Comparison of ENCODE assay signal across 22 cellular contexts in genomic region chr1:118404024-118404423, GRCh38.
"Had no signal": no experiment of that assay in that cellular context is flagged by ENCODE, and none has a peak within 500 bp of the region (broad histone marks: within the 10 kb centered on the region; RNA-seq: fewer than 3 reads in every experiment).

No MANE protein-coding gene starts in this region.

- H3K4me3 ChIP-seq: MG63, SJCRH30 had no signal

- H3K9me3 ChIP-seq: MG63 had no signal

- DNase-seq: KBM-7, MG63, NCI-H1092, NCI-H1105 treated with DMSO at 0.1 percent for 48 hours, NCI-H1417 treated with DMSO at 0.1 percent for 48 hours, NCI-H187, NCI-H2029, NCI-H2081 treated with DMSO at 0.1 percent for 48 hours, NCI-H2171, NCI-H226, NCI-H446, NCI-H510A, NCI-H524 treated with DMSO at 0.1 percent for 48 hours, NCI-H69, NCI-H774, PC-3, SHP77 treated with DMSO at 0.1 percent for 48 hours, SJCRH30, T-helper 1 cell had no signal

- H3K27ac ChIP-seq: SJCRH30 had no signal

- H3K36me3 ChIP-seq: MG63, SJCRH30 had no signal

- H3K27me3 ChIP-seq: MG63, SJCRH30 had no signal

- H3K4me1 ChIP-seq: SJCRH30 had no signal

- ATAC-seq: Panc1, PC-3, Right ventricle myocardium inferior, SK-N-SH treated with all-trans-retinoic acid at 6 μM for 48 hours had no signal
